ENCODE assay signal across 8 cellular contexts in genomic region chr6:16761469-16762264, GRCh38.
DNase-seq lines count a peak whose midpoint lies in the region; ATAC-seq lines count a peak whose summit lies in the region.

No MANE protein-coding gene starts in this region.

- peak; percentile 45 for ATAC-seq in HG02678 (IDR thresholded peaks at IDR 0.05; ENCODE audit: unreplicated experiment)

- DNase-seq in NCI-H1417 (lab: John Stamatoyannopoulos, UW) (peak; percentile 71 to 82 (median 74)), NCI-H1417 treated with DMSO at 0.1 percent for 48 hours (lab: John Stamatoyannopoulos, UW) (no peak), NCI-H146 treated with DMSO at 0.1 percent for 48 hours (lab: John Stamatoyannopoulos, UW; ENCODE audit: unreplicated experiment) (peak; percentile 36), cerebellar cortex (ENCODE audit: low spot score) (peak; percentile 65), kidney tubule cell (ENCODE audit: low spot score) (peak; percentile 93)
- peak; percentile 76 for DNase-seq in activated CD4-positive, CD25-positive, alpha-beta regulatory T cell treated with anti-CD3 and anti-CD28 coated beads, Interleukin-2, amount 50 U/mL, for 72 hours
- DNase-seq in stimulated activated CD4-positive, alpha-beta T cell treated with anti-CD3 and anti-CD28 coated beads, Interleukin-1b, Interleukin-23, amount 100 ng/mL, for 1 hour (ENCODE audit: low read depth in 2 of 2), result peak; percentile 55 to 67
